In the genomic region with DNA sequence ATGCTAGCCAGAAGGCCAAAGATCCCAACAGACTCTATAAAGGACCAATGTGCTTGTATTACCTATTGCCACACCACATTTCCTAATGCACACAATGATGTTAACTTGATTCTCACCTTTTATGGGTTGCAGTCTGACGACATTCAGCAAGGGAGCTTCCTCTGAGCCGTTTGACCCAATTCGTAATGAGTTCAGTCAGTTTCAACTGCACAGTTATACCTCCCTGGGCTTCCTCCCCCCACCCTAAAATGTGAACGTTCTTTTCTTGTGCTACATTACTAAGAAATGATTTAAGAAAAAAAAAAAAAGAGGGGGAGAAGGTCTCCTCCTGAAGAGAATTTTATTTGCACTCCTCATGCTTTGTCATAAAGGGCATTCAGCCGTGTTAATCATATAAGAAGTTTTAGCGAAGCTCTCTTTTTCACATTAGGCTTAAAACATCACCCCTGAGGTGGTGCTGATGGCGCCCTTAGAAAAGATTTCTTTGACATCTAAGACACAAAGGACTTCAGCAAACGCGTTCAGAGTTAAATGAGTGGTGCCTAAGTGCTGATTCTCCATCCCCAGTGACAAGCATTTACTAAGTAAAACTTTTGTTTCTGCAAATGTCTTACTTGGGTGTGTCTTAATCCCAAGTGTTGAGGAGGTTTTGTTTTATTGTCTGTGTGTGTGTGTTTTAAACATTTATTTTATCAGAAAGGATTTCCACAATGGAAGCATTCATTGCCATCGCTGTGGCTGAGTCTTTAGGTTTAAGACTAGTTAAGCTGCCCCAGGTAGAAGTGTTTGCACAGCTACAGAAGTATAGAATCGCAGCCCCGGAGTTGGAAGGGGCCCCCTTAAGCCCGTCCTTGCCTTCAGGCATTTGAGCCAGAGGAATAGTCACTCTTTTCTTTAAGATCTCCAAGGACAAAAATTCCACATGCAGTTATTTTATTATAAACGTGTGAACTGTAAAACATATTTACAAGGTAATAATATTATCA, we compare ENCODE assay signal across 27 cellular contexts. TPM values are rescaled to one million over a fixed set of nuclear protein-coding genes. Genes with fewer than 3 reads are reported as not detected.
"Had no signal": no experiment of that assay in that cellular context is flagged by ENCODE, and none has a peak within 500 bp of the region (broad histone marks: within the 10 kb centered on the region; RNA-seq: fewer than 3 reads in every experiment).

No MANE protein-coding gene starts in this region.

- H3K9me3 ChIP-seq: ascending aorta, heart left ventricle, lower lobe of right lung, spleen, thoracic aorta, upper lobe of right lung had no signal

- H3K27ac Mint-ChIP-seq: activated CD8-positive, alpha-beta T cell treated with anti-CD3 and anti-CD28 coated beads, Interleukin-2, amount 10 ng/mL, durations not matched to agents 7 days and 5 days; activated naive CD4-positive, alpha-beta T cell treated with anti-CD3 and anti-CD28 coated beads, Interleukin-2, amount 50 U/mL, for 24 hours; activated T-helper 1 cell treated with anti-CD3 and anti-CD28 coated beads, Interleukin-12 subunit alpha, Interleukin-12 subunit beta, Interleukin-2, Interleukin-4 antibody, amounts not matched to agents 30 ng/mL and 10 ng/mL and 1 ng/mL, durations not matched to agents 14 hours and 24 hours and 36 hours; endodermal cell; naive B cell; T-cell; T-helper 2 cell treated with Interferon-gamma antibody and Interleukin-4, amounts not matched to agents 5 μg/mL and 100 μg/mL, for 36 hours had no signal

- H3K27me3 ChIP-seq: ascending aorta, upper lobe of right lung had no signal

- ATAC-seq: activated CD8-positive, alpha-beta T cell treated with anti-CD3 and anti-CD28 coated beads, Interleukin-2, amount 10 ng/mL, durations not matched to agents 7 days and 5 days; heart left ventricle; left colon; lower lobe of right lung; T-cell; upper lobe of right lung had no signal

- H3K4me3 Mint-ChIP-seq: activated CD8-positive, alpha-beta T cell treated with anti-CD3 and anti-CD28 coated beads, Interleukin-2, amount 10 ng/mL, durations not matched to agents 7 days and 5 days; activated naive CD4-positive, alpha-beta T cell treated with anti-CD3 and anti-CD28 coated beads, Interleukin-2, amount 50 U/mL, for 24 hours; activated T-helper 1 cell treated with anti-CD3 and anti-CD28 coated beads, Interleukin-12 subunit alpha, Interleukin-12 subunit beta, Interleukin-2, Interleukin-4 antibody, amounts not matched to agents 30 ng/mL and 10 ng/mL and 1 ng/mL, durations not matched to agents 14 hours and 24 hours and 36 hours; endodermal cell; naive B cell; neural crest cell; T-cell; T-helper 2 cell treated with Interferon-gamma antibody and Interleukin-4, amounts not matched to agents 5 μg/mL and 100 μg/mL, for 36 hours had no signal

- FAIRE-seq: keratinocyte had no signal

- H3K4me1 ChIP-seq: ascending aorta, heart left ventricle, lower lobe of right lung, spleen, upper lobe of right lung had no signal

- H3K4me3 ChIP-seq: ascending aorta, heart left ventricle, lower lobe of right lung, spleen, thoracic aorta, upper lobe of right lung had no signal

- H3K36me3 Mint-ChIP-seq: activated naive CD4-positive, alpha-beta T cell treated with anti-CD3 and anti-CD28 coated beads, Interleukin-2, amount 50 U/mL, for 24 hours; naive B cell; T-cell had no signal

- H3K9me3 Mint-ChIP-seq: activated naive CD4-positive, alpha-beta T cell treated with anti-CD3 and anti-CD28 coated beads, Interleukin-2, amount 50 U/mL, for 24 hours; activated T-helper 1 cell treated with anti-CD3 and anti-CD28 coated beads, Interleukin-12 subunit alpha, Interleukin-12 subunit beta, Interleukin-2, Interleukin-4 antibody, amounts not matched to agents 30 ng/mL and 10 ng/mL and 1 ng/mL, durations not matched to agents 14 hours and 24 hours and 36 hours; endodermal cell; neural crest cell; T-cell; T-helper 2 cell treated with Interferon-gamma antibody and Interleukin-4, amounts not matched to agents 5 μg/mL and 100 μg/mL, for 36 hours had no signal

- H3K27ac ChIP-seq: ascending aorta, epithelial cell of prostate, heart left ventricle, lower lobe of right lung, spleen, thoracic aorta, upper lobe of right lung, WERI-Rb-1 had no signal

- H3K27me3 Mint-ChIP-seq: activated naive CD4-positive, alpha-beta T cell treated with anti-CD3 and anti-CD28 coated beads, Interleukin-2, amount 50 U/mL, for 24 hours had no signal

- DNase-seq: activated CD4-positive, alpha-beta T cell treated with anti-CD3 and anti-CD28 coated beads for 1 hour; activated CD4-positive, alpha-beta T cell treated with anti-CD3 and anti-CD28 coated beads, Interleukin-2, amount 50 U/mL, for 1 hour; activated CD8-positive, alpha-beta T cell treated with anti-CD3 and anti-CD28 coated beads, Interleukin-2, amount 10 ng/mL, durations not matched to agents 7 days and 5 days; activated gamma-delta T cell treated with Interleukin-2 at 50 U/mL for 16 hours; cerebellar nuclear complex; cortex of kidney; endodermal cell; heart left ventricle; left colon; lower lobe of right lung; mesendoderm; naive B cell; spleen; stimulated activated CD4-positive, alpha-beta T cell treated with anti-CD3 and anti-CD28 coated beads, Interleukin-4, amount 100 ng/mL, for 1 hour; stimulated activated naive CD4-positive, alpha-beta T cell; T-cell; upper lobe of right lung; WERI-Rb-1 had no signal

- H3K36me3 ChIP-seq: ascending aorta, heart left ventricle, lower lobe of right lung, spleen, thoracic aorta, upper lobe of right lung, WERI-Rb-1 had no signal

- H3K4me1 Mint-ChIP-seq: activated naive CD4-positive, alpha-beta T cell treated with anti-CD3 and anti-CD28 coated beads, Interleukin-2, amount 50 U/mL, for 24 hours; naive B cell; T-cell had no signal

RNA-seq across cellular contexts. Expression of a gene that starts 15.2 kb away (rescaled TPM):
- total RNA-seq: osteoblast had no signal
